ENCODE assay signal across 8 cellular contexts in the genomic region with DNA sequence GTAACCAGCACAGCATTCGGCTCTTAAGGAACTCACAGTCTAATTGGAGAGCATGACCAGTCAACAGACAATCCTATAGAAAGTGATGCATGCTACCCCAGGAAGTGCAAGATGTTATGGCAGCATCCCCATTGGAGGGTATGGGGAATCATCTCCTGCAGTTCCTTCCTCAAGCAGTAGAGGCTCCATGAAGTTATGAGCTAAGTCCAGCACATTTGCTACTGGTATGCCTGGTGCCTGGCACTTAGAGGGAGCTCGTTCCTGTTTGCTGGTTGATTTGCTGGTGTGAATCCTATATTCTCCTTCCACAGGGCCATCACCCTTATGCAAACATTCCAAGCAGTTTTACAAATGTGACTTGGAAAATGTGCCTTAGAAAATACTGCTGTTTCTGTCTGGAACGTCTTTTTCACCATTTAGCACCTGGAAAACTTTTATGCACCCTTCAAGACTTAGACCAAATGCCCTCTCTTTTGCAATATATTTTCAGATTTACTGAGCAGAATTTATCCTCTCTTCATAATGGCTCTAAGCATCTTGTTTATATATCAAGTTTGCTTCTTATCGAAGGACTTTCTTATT.
DNase-seq lines count a peak whose midpoint lies in the region; TF ChIP-seq lines count a peak whose summit lies in the region.

No MANE protein-coding gene starts in this region.

- no peaks in the 10 kb centered on the region for H3K79me2 ChIP-seq in OCI-LY3 (ENCODE audit: low read length)

- H3K4me3 ChIP-seq in OCI-LY3 (ENCODE audit: low read length): no peak overlapping the region
- no peak overlapping the region for H3K4me3 ChIP-seq in retinal pigment epithelial cell (ENCODE audit: low read length)
- no peak overlapping the region for H3K4me3 ChIP-seq in right atrium auricular region

- no peak overlapping the region for H2AFZ ChIP-seq in OCI-LY3 (ENCODE audit: low read depth, low read length)

- H3K27ac ChIP-seq in OCI-LY3 (ENCODE audit: low read length): no peak overlapping the region
- H3K27ac ChIP-seq in right atrium auricular region: no peak overlapping the region

- H3K9me3 ChIP-seq in OCI-LY3 (ENCODE audit: insufficient read depth, low read length) (no peaks in the 10 kb centered on the region), right atrium auricular region (peaks cover 0 to 2% of the 10 kb centered on the region in 2 donors)

- no peak for TF ChIP-seq POLR2A in erythroblast (IDR thresholded peaks at IDR 0.05; ENCODE audit: low read length)

- TF ChIP-seq CTCF in OCI-LY3 (IDR thresholded peaks at IDR 0.05; ENCODE audit: low read depth, low read length) (peak; percentile 28), retinal pigment epithelial cell (conservative IDR thresholded peaks at IDR 0.05; ENCODE audit: low read depth, low read length) (peak; percentile 37), right atrium auricular region (IDR thresholded peaks at IDR 0.05) (peak in 1 of 2 donors; percentile 46)

- H3K4me1 ChIP-seq in OCI-LY3 (ENCODE audit: low read length): no peaks in the 10 kb centered on the region
- no peaks in the 10 kb centered on the region for H3K4me1 ChIP-seq in right atrium auricular region

- DNase-seq in DMS 273 (lab: John Stamatoyannopoulos, UW; ENCODE audit: unreplicated experiment) (peak; percentile 65), DMS 273 treated with DMSO at 0.1 percent for 48 hours (lab: John Stamatoyannopoulos, UW) (no peak), HT-29 (ENCODE audit: low spot score) (peak; percentile 61), erythroblast (lab: John Stamatoyannopoulos, UW) (peak; percentile 10 to 27), retinal pigment epithelial cell (ENCODE audit: low read depth) (no peak), right atrium auricular region (ENCODE audit: low spot score) (no peak)
- no peak for DNase-seq in central memory CD4-positive, alpha-beta T cell

- H4K20me1 ChIP-seq in OCI-LY3 (ENCODE audit: insufficient read depth, low read length): no peaks in the 10 kb centered on the region

- H3K9ac ChIP-seq in OCI-LY3 (ENCODE audit: low read length): no peak overlapping the region

- H3K36me3 ChIP-seq in OCI-LY3 (replicated peaks; ENCODE audit: low read depth, low read length): no peaks in the 10 kb centered on the region
- H3K36me3 ChIP-seq in right atrium auricular region: no peaks in the 10 kb centered on the region

- H3K4me2 ChIP-seq in OCI-LY3 (ENCODE audit: low read length): no peak overlapping the region

- H3K27me3 ChIP-seq in OCI-LY3 (ENCODE audit: low read depth, low read length) (peaks cover 27% of the 10 kb centered on the region), right atrium auricular region (no peaks in the 10 kb centered on the region)

Comparison
In these comparisons a context has a peak if more than half of its experiments do, and no peak if none do; other contexts are left out.
1. DNase-seq: peak in DMS 273 (single experiment), HT-29 (single experiment) and erythroblast (2 of 2); none in DMS 273 treated with DMSO at 0.1 percent for 48 hours (single experiment), retinal pigment epithelial cell (single experiment), central memory CD4-positive, alpha-beta T cell (single experiment) and right atrium auricular region (single experiment).